ENCODE assay signal across 1 cellular context in the genomic region with DNA sequence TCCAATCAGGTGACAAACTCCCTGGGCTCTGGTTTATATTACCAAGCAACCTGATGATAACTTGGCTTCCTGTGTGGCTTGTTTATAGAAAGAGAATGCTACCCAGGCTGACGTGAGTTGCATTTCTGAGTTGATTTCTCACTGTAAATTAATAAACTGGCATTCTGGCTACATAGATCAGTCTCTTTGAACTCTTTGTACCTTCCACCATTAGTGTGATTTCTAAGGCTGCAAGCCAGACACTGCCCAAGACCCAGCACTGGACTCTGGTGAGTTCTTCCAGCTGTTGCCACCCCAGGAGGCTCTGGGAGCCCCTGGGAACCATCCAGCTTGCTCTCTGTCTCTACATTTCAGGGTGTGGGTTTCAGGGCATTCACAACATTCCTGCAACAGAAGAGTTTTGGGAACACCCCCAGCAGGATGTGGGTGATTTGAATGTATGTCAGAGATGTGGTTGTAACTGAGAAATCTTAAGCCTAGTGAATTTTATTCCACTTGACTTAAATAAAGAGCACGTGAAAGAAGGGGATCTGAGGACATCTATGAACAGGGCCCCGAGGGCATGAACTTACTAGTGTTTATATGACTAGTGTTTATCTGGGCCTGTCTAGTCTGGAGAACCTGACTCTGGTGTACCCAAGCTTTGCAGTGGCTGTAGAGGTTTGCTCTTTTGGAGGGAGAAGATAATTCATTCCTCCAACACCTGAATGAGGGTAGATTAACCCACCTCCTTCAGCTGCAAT.
TF ChIP-seq lines count a peak whose summit lies in the region.

No MANE protein-coding gene starts in this region.

TF ChIP-seq in HCT116, 20 proteins besides CTCF, POLR2A, EP300 and RAD21 (continued from another document):
- TF ChIP-seq, protein P1, sequence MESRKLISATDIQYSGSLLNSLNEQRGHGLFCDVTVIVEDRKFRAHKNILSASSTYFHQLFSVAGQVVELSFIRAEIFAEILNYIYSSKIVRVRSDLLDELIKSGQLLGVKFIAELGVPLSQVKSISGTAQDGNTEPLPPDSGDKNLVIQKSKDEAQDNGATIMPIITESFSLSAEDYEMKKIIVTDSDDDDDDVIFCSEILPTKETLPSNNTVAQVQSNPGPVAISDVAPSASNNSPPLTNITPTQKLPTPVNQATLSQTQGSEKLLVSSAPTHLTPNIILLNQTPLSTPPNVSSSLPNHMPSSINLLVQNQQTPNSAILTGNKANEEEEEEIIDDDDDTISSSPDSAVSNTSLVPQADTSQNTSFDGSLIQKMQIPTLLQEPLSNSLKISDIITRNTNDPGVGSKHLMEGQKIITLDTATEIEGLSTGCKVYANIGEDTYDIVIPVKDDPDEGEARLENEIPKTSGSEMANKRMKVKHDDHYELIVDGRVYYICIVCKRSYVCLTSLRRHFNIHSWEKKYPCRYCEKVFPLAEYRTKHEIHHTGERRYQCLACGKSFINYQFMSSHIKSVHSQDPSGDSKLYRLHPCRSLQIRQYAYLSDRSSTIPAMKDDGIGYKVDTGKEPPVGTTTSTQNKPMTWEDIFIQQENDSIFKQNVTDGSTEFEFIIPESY (IDR thresholded peaks at IDR 0.05; ENCODE audit: extremely low read depth, insufficient replicate concordance, low read length) = no peak
- TF ChIP-seq SIN3A (IDR thresholded peaks at IDR 0.05; ENCODE audit: low read depth) (no peak), CBX3 (IDR thresholded peaks at IDR 0.05; ENCODE audit: low read depth) (no peak), POLR2AphosphoS5 (IDR thresholded peaks at IDR 0.05; ENCODE audit: low read depth, low read length) (no peak), EGR1 (IDR thresholded peaks at IDR 0.05; ENCODE audit: low read depth) (no peak), ZNF274 (IDR thresholded peaks at IDR 0.05; ENCODE audit: low read depth, low read length) (no peak), EZH2phosphoT487 (IDR thresholded peaks at IDR 0.05; ENCODE audit: borderline replicate concordance) (no peak), EZH2 (IDR thresholded peaks at IDR 0.05) (no peak)
TF ChIP-seq in HCT116: peak in this region for 0.
